Comparison of ENCODE assay signal across 7 cellular contexts in genomic region chr9:76905984-76906861, GRCh38. TPM values are rescaled to one million over a fixed set of nuclear protein-coding genes. Genes with fewer than 3 reads are reported as not detected.
DNase-seq lines count a peak whose midpoint lies in the region; ATAC-seq and TF ChIP-seq lines count a peak whose summit lies in the region.

A gene with protein sequence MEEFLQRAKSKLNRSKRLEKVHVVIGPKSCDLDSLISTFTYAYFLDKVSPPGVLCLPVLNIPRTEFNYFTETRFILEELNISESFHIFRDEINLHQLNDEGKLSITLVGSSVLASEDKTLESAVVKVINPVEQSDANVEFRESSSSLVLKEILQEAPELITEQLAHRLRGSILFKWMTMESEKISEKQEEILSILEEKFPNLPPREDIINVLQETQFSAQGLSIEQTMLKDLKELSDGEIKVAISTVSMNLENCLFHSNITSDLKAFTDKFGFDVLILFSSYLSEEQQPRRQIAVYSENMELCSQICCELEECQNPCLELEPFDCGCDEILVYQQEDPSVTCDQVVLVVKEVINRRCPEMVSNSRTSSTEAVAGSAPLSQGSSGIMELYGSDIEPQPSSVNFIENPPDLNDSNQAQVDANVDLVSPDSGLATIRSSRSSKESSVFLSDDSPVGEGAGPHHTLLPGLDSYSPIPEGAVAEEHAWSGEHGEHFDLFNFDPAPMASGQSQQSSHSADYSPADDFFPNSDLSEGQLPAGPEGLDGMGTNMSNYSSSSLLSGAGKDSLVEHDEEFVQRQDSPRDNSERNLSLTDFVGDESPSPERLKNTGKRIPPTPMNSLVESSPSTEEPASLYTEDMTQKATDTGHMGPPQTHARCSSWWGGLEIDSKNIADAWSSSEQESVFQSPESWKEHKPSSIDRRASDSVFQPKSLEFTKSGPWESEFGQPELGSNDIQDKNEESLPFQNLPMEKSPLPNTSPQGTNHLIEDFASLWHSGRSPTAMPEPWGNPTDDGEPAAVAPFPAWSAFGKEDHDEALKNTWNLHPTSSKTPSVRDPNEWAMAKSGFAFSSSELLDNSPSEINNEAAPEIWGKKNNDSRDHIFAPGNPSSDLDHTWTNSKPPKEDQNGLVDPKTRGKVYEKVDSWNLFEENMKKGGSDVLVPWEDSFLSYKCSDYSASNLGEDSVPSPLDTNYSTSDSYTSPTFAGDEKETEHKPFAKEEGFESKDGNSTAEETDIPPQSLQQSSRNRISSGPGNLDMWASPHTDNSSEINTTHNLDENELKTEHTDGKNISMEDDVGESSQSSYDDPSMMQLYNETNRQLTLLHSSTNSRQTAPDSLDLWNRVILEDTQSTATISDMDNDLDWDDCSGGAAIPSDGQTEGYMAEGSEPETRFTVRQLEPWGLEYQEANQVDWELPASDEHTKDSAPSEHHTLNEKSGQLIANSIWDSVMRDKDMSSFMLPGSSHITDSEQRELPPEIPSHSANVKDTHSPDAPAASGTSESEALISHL (N-terminal part only) (minus strand): TSS chr9:76906114. CDS start chr9:76905963, 151 bp downstream.

- DNase-seq in GM13977 (ENCODE audit: low spot score), result peak; percentile 56
- DNase-seq in Kasumi-1 (lab: John Stamatoyannopoulos, UW), result peak; percentile 68 to 76
- peak; percentile 83 for DNase-seq in testis
- DNase-seq in effector CD4-positive, alpha-beta T cell, result no peak

- H3K27ac ChIP-seq in esophagus (ENCODE audit: low read depth in 2 of 2, low read length in 1 of 2) (peak within 1 kb of the TSS; percentile 12 to 40), mesodermal cell (ENCODE audit: low read depth, low read length, severe bottlenecking) (no peak within 1 kb of the TSS), testis (peak within 1 kb of the TSS in 1 of 2 donors; percentile 15)

- no peak for TF ChIP-seq POLR2A in testis (IDR thresholded peaks at IDR 0.05)

- H3K9me3 ChIP-seq in esophagus (ENCODE audit: control insufficient read depth in 2 of 2, insufficient read depth in 1 of 2, low read depth in 1 of 2, low read length in 1 of 2) (no peaks in the 10 kb centered on the region), mesodermal cell (ENCODE audit: control insufficient read depth, low read length) (no peaks in the 10 kb centered on the region), testis (no peaks in the 10 kb centered on the region)

- H3K36me3 ChIP-seq in esophagus (ENCODE audit: control insufficient read depth in 2 of 2, insufficient read depth in 2 of 2, low read length in 1 of 2) (no peaks in the 10 kb centered on the region), mesodermal cell (ENCODE audit: control insufficient read depth, insufficient read depth, low read length) (no peaks in the 10 kb centered on the region), testis (ENCODE audit: low read depth, missing control alignments) (no peaks in the 10 kb centered on the region)

- no peak for TF ChIP-seq CTCF in GM13977 (IDR thresholded peaks at IDR 0.05; ENCODE audit: extremely low read depth, insufficient read depth, missing control alignments)
- no peak for TF ChIP-seq CTCF in testis (IDR thresholded peaks at IDR 0.05)

- intact Hi-C loops in testis (cut with DNase I; ENCODE audit: low total_unique reads), result no loop called here

- H3K4me3 ChIP-seq in esophagus (ENCODE audit: low read depth in 1 of 2, low read length in 2 of 2) (peak within 1 kb of the TSS; percentile 49 to 52), mesodermal cell (ENCODE audit: extremely low read depth, insufficient read depth, low read length, poor library complexity, severe bottlenecking) (peak within 1 kb of the TSS; percentile 43), testis (peak within 1 kb of the TSS; percentile 48 to 63)

- H3K4me1 ChIP-seq in esophagus (ENCODE audit: control insufficient read depth in 2 of 2, insufficient read depth in 2 of 2, low read length in 1 of 2) (peaks cover 6 to 7% of the 10 kb centered on the region in 2 donors), mesodermal cell (ENCODE audit: control insufficient read depth, insufficient read depth, low read length, poor library complexity, severe bottlenecking) (peaks cover 17% of the 10 kb centered on the region), testis (peaks cover 9% of the 10 kb centered on the region)

- in situ Hi-C loops in GM13977 (cut with MboI; ENCODE audit: low pct_unique_long_range_greater_than_20kb, low sequenced_read_pairs, unreplicated experiment), result no loop called here

- peaks cover 3% of the 10 kb centered on the region in 2 donors for H3K27me3 ChIP-seq in esophagus (ENCODE audit: control insufficient read depth in 1 of 2, insufficient read depth in 2 of 2, low read length in 2 of 2)
- no peaks in the 10 kb centered on the region for H3K27me3 ChIP-seq in testis

- 1 to 2% methylated on average over 72 of the region's 72 CpGs for WGBS in esophagus, 2 donors
- whole genome bisulfite sequencing in mesodermal cell (ENCODE audit: insufficient coverage in 2 of 2), 2 experiments, result 1% methylated on average over 56 to 67 of the region's 72 CpGs
- WGBS in testis, 2 donors, result 0 to 1% methylated on average over 16 to 31 of the region's 72 CpGs

- peak; percentile 97 for ATAC-seq in SK-N-SH treated with all-trans-retinoic acid at 6 μM for 48 hours

TF ChIP-seq in SK-N-SH treated with all-trans-retinoic acid at 6 μM for 48 hours, 23 proteins besides CTCF, POLR2A, EP300 and RAD21:
- TF ChIP-seq POU6F1 (CRISPR knock-in tag; IDR thresholded peaks at IDR 0.05; ENCODE audit: borderline replicate concordance, low read depth) (no peak), ISL1 (CRISPR knock-in tag; IDR thresholded peaks at IDR 0.05) (0 out of 2 replicates have a peak, but pooled peaks have one; percentile 10), OSR1 (CRISPR knock-in tag; IDR thresholded peaks at IDR 0.05) (no peak), CSDC2 (CRISPR knock-in tag; IDR thresholded peaks at IDR 0.05) (peak; percentile 91), CSRNP3 (CRISPR knock-in tag; IDR thresholded peaks at IDR 0.05) (no peak), ZFP3 (CRISPR knock-in tag; IDR thresholded peaks at IDR 0.05) (peak; percentile 76)
TF ChIP-seq in SK-N-SH treated with all-trans-retinoic acid at 6 μM for 48 hours: peak in this region for 3.

RNA-seq across cellular contexts. Expression of the gene that starts here (rescaled TPM):
- 10 to 100 TPM in 1 of 2 donors, 1 to 10 TPM in 1; 8.1 to 40.7 TPM for polyA plus RNA-seq in esophagus
- polyA plus RNA-seq in mesodermal cell (2013, experiment 1 of 2), result 3.2 TPM
- 5.0 TPM for polyA plus RNA-seq in mesodermal cell (2013, experiment 2 of 2)
- total RNA-seq in testis, result 10 to 100 TPM; 15.8 to 17.2 TPM
- 19.3 TPM for polyA plus RNA-seq in testis (ENCODE audit: insufficient read depth, low read depth, low replicate concordance)
